In the genomic region with DNA sequence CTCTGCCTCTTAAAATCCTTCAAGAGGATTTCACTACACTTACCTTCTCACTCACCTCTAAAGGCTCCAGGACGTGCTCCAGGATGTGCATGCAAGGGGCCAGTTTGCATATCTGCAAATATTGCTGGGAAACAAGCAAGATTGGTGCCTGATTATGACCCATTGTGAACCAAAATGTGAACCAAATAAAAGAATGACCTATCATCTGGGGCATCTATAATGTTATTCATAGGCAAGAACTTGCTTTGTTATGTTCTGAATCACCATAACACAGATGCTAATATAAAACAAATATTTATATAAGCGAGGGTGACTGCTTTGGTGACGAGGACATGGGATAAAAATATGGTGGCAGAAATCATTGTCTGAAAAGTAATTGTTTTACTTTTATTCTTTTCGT, we compare ENCODE assay signal across 14 cellular contexts. TPM values are rescaled to one million over a fixed set of nuclear protein-coding genes. Genes with fewer than 3 reads are reported as not detected.
"Had no signal": no experiment of that assay in that cellular context is flagged by ENCODE, and none has a peak within 500 bp of the region (broad histone marks: within the 10 kb centered on the region; RNA-seq: fewer than 3 reads in every experiment).

No MANE protein-coding gene starts in this region.

- H3K27ac ChIP-seq: breast epithelium, tibial nerve, vagina had no signal

- H3K36me3 Mint-ChIP-seq: activated naive CD8-positive, alpha-beta T cell treated with anti-CD3 and anti-CD28 coated beads, Interleukin-2, amount 10 ng/mL, durations not matched to agents 7 days and 5 days had no signal

- H3K9me3 Mint-ChIP-seq: activated CD4-positive, alpha-beta memory T cell treated with anti-CD3 and anti-CD28 coated beads, Interleukin-2, amount 10 ng/mL, durations not matched to agents 7 days and 5 days; activated naive CD8-positive, alpha-beta T cell treated with anti-CD3 and anti-CD28 coated beads, Interleukin-2, amount 10 ng/mL, durations not matched to agents 7 days and 5 days; activated T-cell treated with anti-CD3 and anti-CD28 coated beads, Interleukin-2, amount 50 U/mL, for 72 hours had no signal

- ATAC-seq: activated T-cell treated with anti-CD3 and anti-CD28 coated beads, Interleukin-2, amount 50 U/mL, for 72 hours; esophagus mucosa had no signal

- H3K4me3 ChIP-seq: breast epithelium, dorsolateral prefrontal cortex, tibial nerve, vagina had no signal

- H3K27me3 Mint-ChIP-seq: activated CD4-positive, alpha-beta memory T cell treated with anti-CD3 and anti-CD28 coated beads, Interleukin-2, amount 10 ng/mL, durations not matched to agents 7 days and 5 days had no signal

- H3K4me3 Mint-ChIP-seq: activated CD4-positive, alpha-beta memory T cell treated with anti-CD3 and anti-CD28 coated beads, Interleukin-2, amount 10 ng/mL, durations not matched to agents 7 days and 5 days; activated naive CD8-positive, alpha-beta T cell treated with anti-CD3 and anti-CD28 coated beads, Interleukin-2, amount 10 ng/mL, durations not matched to agents 7 days and 5 days; activated T-cell treated with anti-CD3 and anti-CD28 coated beads, Interleukin-2, amount 50 U/mL, for 72 hours had no signal

- H3K9me3 ChIP-seq: breast epithelium, vagina had no signal

- H3K36me3 ChIP-seq: breast epithelium, tibial nerve, vagina had no signal

- H3K4me1 Mint-ChIP-seq: activated CD4-positive, alpha-beta memory T cell treated with anti-CD3 and anti-CD28 coated beads, Interleukin-2, amount 10 ng/mL, durations not matched to agents 7 days and 5 days; activated naive CD8-positive, alpha-beta T cell treated with anti-CD3 and anti-CD28 coated beads, Interleukin-2, amount 10 ng/mL, durations not matched to agents 7 days and 5 days had no signal

- H3K27ac Mint-ChIP-seq: activated CD4-positive, alpha-beta memory T cell treated with anti-CD3 and anti-CD28 coated beads, Interleukin-2, amount 10 ng/mL, durations not matched to agents 7 days and 5 days; activated naive CD8-positive, alpha-beta T cell treated with anti-CD3 and anti-CD28 coated beads, Interleukin-2, amount 10 ng/mL, durations not matched to agents 7 days and 5 days; activated T-cell treated with anti-CD3 and anti-CD28 coated beads, Interleukin-2, amount 50 U/mL, for 72 hours had no signal

- DNase-seq: activated CD4-positive, alpha-beta memory T cell treated with anti-CD3 and anti-CD28 coated beads, Interleukin-2, amount 10 ng/mL, durations not matched to agents 7 days and 5 days; activated gamma-delta T cell treated with Interleukin-2 at 50 U/mL for 16 hours; activated naive CD8-positive, alpha-beta T cell treated with anti-CD3 and anti-CD28 coated beads, Interleukin-2, amount 10 ng/mL, durations not matched to agents 7 days and 5 days; activated T-cell treated with anti-CD3 and anti-CD28 coated beads, Interleukin-2, amount 50 U/mL, for 72 hours; anterior cingulate cortex; dorsolateral prefrontal cortex; kidney glomerular epithelial cell; T-helper 9 cell had no signal

- H3K4me1 ChIP-seq: breast epithelium had no signal

- H3K27me3 ChIP-seq: breast epithelium, dorsolateral prefrontal cortex, tibial nerve, vagina had no signal

RNA-seq across cellular contexts. Expression of a gene that starts 5.5 kb away (rescaled TPM):
- total RNA-seq: activated T-cell treated with anti-CD3 and anti-CD28 coated beads, Interleukin-2, amount 50 U/mL, for 72 hours; osteocyte had no signal
- polyA plus RNA-seq: neural cell had no signal
